In the genomic region with DNA sequence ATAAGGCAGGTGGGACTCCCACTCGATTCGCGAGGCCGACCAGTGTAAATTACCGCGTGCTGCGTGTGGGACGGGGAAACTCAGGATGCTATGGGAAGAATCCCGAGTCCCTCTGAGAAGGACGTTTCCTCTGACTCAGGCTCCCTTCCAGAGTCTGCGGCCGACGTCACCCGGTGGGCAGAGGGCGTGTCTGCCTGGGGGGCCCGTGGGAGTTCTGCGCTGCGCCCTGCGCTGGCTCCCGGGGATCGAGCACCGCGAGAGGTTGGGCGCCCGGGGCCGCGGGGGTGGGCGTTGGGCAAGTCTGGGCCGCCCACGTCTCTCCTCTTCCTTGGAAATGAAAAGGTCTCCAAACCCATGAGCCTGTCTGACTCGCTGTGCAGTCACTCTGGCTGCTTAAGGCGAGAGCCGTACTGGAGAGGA, we compare ENCODE assay signal across 1 cellular context.
TF ChIP-seq lines count a peak whose summit lies in the region.

No MANE protein-coding gene starts in this region.

TF ChIP-seq in HepG2, 621 proteins besides CTCF, POLR2A, EP300 and RAD21 (continued from another document and continues in another):
- TF ChIP-seq ZMAT5 (CRISPR knock-in tag; IDR thresholded peaks at IDR 0.05; ENCODE audit: borderline replicate concordance, low read depth) (no peak), PAF1 (CRISPR knock-in tag; IDR thresholded peaks at IDR 0.05) (no peak), TBP (CRISPR knock-in tag; IDR thresholded peaks at IDR 0.05) (no peak), ZEB1 (IDR thresholded peaks at IDR 0.05; ENCODE audit: insufficient replicate concordance, low read depth) (no peak), CREB1 (IDR thresholded peaks at IDR 0.05) (no peak), CREB1 (CRISPR knock-in tag; IDR thresholded peaks at IDR 0.05) (0 out of 2 replicates have a peak, but pooled peaks have one; percentile 36), ZNF263 (CRISPR knock-in tag; IDR thresholded peaks at IDR 0.05) (peak; percentile 46; the same call in 1 of the 2 replicates), ZNF251 (CRISPR knock-in tag; IDR thresholded peaks at IDR 0.05) (no peak), LRRFIP1 (CRISPR knock-in tag; conservative IDR thresholded peaks at IDR 0.05) (no peak), SKI (IDR thresholded peaks at IDR 0.05; ENCODE audit: partially characterized antibody) (no peak), ZSCAN30 (CRISPR knock-in tag; IDR thresholded peaks at IDR 0.05) (no peak), TEF (CRISPR knock-in tag; IDR thresholded peaks at IDR 0.05) (no peak), E2F1 (CRISPR knock-in tag; IDR thresholded peaks at IDR 0.05) (no peak), RARG (CRISPR knock-in tag; IDR thresholded peaks at IDR 0.05; ENCODE audit: low read depth) (no peak), CBX1 (IDR thresholded peaks at IDR 0.05; ENCODE audit: low read depth) (no peak), REPIN1 (CRISPR knock-in tag; IDR thresholded peaks at IDR 0.05; ENCODE audit: borderline replicate concordance, low read depth) (no peak), SIX1 (CRISPR knock-in tag; IDR thresholded peaks at IDR 0.05; ENCODE audit: borderline replicate concordance) (no peak), ZNF407 (CRISPR knock-in tag; IDR thresholded peaks at IDR 0.05; ENCODE audit: not compliant biosample characterization) (no peak), SNAPC2 (CRISPR knock-in tag; IDR thresholded peaks at IDR 0.05) (no peak), FOXO1 (CRISPR knock-in tag; IDR thresholded peaks at IDR 0.05) (no peak), ZNF264 (CRISPR knock-in tag; IDR thresholded peaks at IDR 0.05) (no peak), MAFK (conservative IDR thresholded peaks at IDR 0.05 in 1 of 2, IDR thresholded peaks at IDR 0.05 in 1 of 2; ENCODE audit: low read length in 2 of 2) (no peak), MXD1 (CRISPR knock-in tag; IDR thresholded peaks at IDR 0.05) (0 out of 2 replicates have a peak, but pooled peaks have one; percentile 21), FOSL1 (CRISPR knock-in tag; IDR thresholded peaks at IDR 0.05; ENCODE audit: borderline replicate concordance) (no peak), BORCS8-MEF2B (CRISPR knock-in tag; IDR thresholded peaks at IDR 0.05) (no peak), THYN1 (CRISPR knock-in tag; IDR thresholded peaks at IDR 0.05; ENCODE audit: borderline replicate concordance, low read depth) (no peak), SOX5 (CRISPR knock-in tag; IDR thresholded peaks at IDR 0.05; ENCODE audit: borderline replicate concordance) (no peak), HOMEZ (CRISPR knock-in tag; IDR thresholded peaks at IDR 0.05; ENCODE audit: low read depth) (no peak), ZNF75D (CRISPR knock-in tag; IDR thresholded peaks at IDR 0.05; ENCODE audit: borderline replicate concordance) (no peak), SP2 (CRISPR knock-in tag; IDR thresholded peaks at IDR 0.05) (no peak), TFE3 (CRISPR knock-in tag; IDR thresholded peaks at IDR 0.05) (no peak), ZBTB26 (CRISPR knock-in tag; IDR thresholded peaks at IDR 0.05; ENCODE audit: borderline replicate concordance) (no peak)
- TF ChIP-seq, protein P1, sequence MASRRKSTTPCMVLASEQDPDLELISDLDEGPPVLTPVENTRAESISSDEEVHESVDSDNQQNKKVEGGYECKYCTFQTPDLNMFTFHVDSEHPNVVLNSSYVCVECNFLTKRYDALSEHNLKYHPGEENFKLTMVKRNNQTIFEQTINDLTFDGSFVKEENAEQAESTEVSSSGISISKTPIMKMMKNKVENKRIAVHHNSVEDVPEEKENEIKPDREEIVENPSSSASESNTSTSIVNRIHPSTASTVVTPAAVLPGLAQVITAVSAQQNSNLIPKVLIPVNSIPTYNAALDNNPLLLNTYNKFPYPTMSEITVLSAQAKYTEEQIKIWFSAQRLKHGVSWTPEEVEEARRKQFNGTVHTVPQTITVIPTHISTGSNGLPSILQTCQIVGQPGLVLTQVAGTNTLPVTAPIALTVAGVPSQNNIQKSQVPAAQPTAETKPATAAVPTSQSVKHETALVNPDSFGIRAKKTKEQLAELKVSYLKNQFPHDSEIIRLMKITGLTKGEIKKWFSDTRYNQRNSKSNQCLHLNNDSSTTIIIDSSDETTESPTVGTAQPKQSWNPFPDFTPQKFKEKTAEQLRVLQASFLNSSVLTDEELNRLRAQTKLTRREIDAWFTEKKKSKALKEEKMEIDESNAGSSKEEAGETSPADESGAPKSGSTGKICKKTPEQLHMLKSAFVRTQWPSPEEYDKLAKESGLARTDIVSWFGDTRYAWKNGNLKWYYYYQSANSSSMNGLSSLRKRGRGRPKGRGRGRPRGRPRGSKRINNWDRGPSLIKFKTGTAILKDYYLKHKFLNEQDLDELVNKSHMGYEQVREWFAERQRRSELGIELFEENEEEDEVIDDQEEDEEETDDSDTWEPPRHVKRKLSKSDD (CRISPR knock-in tag; IDR thresholded peaks at IDR 0.05; ENCODE audit: low read depth): no peak
- TF ChIP-seq, protein P2, sequence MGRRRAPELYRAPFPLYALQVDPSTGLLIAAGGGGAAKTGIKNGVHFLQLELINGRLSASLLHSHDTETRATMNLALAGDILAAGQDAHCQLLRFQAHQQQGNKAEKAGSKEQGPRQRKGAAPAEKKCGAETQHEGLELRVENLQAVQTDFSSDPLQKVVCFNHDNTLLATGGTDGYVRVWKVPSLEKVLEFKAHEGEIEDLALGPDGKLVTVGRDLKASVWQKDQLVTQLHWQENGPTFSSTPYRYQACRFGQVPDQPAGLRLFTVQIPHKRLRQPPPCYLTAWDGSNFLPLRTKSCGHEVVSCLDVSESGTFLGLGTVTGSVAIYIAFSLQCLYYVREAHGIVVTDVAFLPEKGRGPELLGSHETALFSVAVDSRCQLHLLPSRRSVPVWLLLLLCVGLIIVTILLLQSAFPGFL (CRISPR knock-in tag; IDR thresholded peaks at IDR 0.05): no peak
